Comparison of ENCODE assay signal across 8 cellular contexts in genomic region chr2:33033524-33034150, GRCh38.
DNase-seq lines count a peak whose midpoint lies in the region; ATAC-seq and TF ChIP-seq lines count a peak whose summit lies in the region.

No MANE protein-coding gene starts in this region.

- no peaks in the 10 kb centered on the region for H3K36me3 Mint-ChIP-seq in natural killer cell

- peaks cover 0 to 6% of the 10 kb centered on the region in 2 donors for H3K27me3 Mint-ChIP-seq in natural killer cell (ENCODE audit: low read depth in 2 of 2)

- TF ChIP-seq CTCF in DND-41 (IDR thresholded peaks at IDR 0.05; ENCODE audit: borderline replicate concordance, extremely low read depth, low read length, poor library complexity, severe bottlenecking) (peak; percentile 57), cardiac fibroblast (IDR thresholded peaks at IDR 0.05; ENCODE audit: low read depth, low read length) (peak; percentile 50), natural killer cell (IDR thresholded peaks at IDR 0.05) (no peak)

- no peak overlapping the region for H2AFZ ChIP-seq in DND-41 (ENCODE audit: low read depth, low read length)

- H3K9ac ChIP-seq in DND-41 (ENCODE audit: low read depth, low read length), result no peak overlapping the region

- H3K36me3 ChIP-seq in DND-41 (ENCODE audit: insufficient read depth, low read length), result no peaks in the 10 kb centered on the region

- peak; percentile 53; the same call in 1 of the 3 replicates for ATAC-seq in DND-41 (ENCODE audit: insufficient read depth, low read depth)
- ATAC-seq in natural killer cell, result no peak

- H3K9me3 ChIP-seq in DND-41 (ENCODE audit: insufficient read depth, low read length, severe bottlenecking), result no peaks in the 10 kb centered on the region

- intact Hi-C loops in natural killer cell (cut with micrococcal nuclease), result no loop called here

- H3K4me2 ChIP-seq in DND-41 (ENCODE audit: insufficient read depth, low read length), result no peak overlapping the region

- no peaks in the 10 kb centered on the region for H3K9me3 Mint-ChIP-seq in natural killer cell

- DNase-seq in DND-41, result no peak
- peak; percentile 70 for DNase-seq in NCI-H2107 treated with DMSO at 0.1 percent for 48 hours (lab: John Stamatoyannopoulos, UW; ENCODE audit: unreplicated experiment)
- DNase-seq in cardiac fibroblast (ENCODE audit: low read depth in 2 of 2), result peak; percentile 75 to 77
- peak; percentile 74 for DNase-seq in medulla oblongata (ENCODE audit: extremely low spot score)
- no peak for DNase-seq in NCI-H2081 (lab: John Stamatoyannopoulos, UW)
- DNase-seq in T-helper 1 cell, result no peak
- DNase-seq in activated T-cell treated with anti-CD3 and anti-CD28 coated beads, Interleukin-2, amount 50 U/mL, for 1 hour, result no peak
- no peak for DNase-seq in natural killer cell

- H3K27ac ChIP-seq in DND-41 (ENCODE audit: low read length), result no peak overlapping the region

- H3K4me1 ChIP-seq in DND-41 (ENCODE audit: insufficient read depth, low read length), result no peaks in the 10 kb centered on the region

- no peaks in the 10 kb centered on the region for H3K27me3 ChIP-seq in DND-41 (ENCODE audit: insufficient read depth, low read length, poor library complexity)

- no peaks in the 10 kb centered on the region for H3K4me1 Mint-ChIP-seq in natural killer cell

- H4K20me1 ChIP-seq in DND-41 (ENCODE audit: insufficient read depth, low read length), result no peaks in the 10 kb centered on the region

- H3K27ac Mint-ChIP-seq in natural killer cell, result no peak overlapping the region

- no peak overlapping the region for H3K4me3 Mint-ChIP-seq in natural killer cell

- H3K4me3 ChIP-seq in DND-41 (ENCODE audit: low read depth in 1 of 2, low read length in 2 of 2), result no peak overlapping the region
- no peak overlapping the region for H3K4me3 ChIP-seq in cardiac fibroblast (replicated peaks in 1 of 2; ENCODE audit: low read depth in 2 of 2, low read length in 2 of 2)

- no peaks in the 10 kb centered on the region for H3K79me2 ChIP-seq in DND-41 (ENCODE audit: insufficient read depth, low read length)

Comparison
In these comparisons a context has a peak if more than half of its experiments do, and no peak if none do; other contexts are left out.
1. DNase-seq: peak in NCI-H2107 treated with DMSO at 0.1 percent for 48 hours (single experiment), cardiac fibroblast (2 of 2) and medulla oblongata (single experiment); none in DND-41 (single experiment), NCI-H2081 (0 of 2), T-helper 1 cell (0 of 5), activated T-cell treated with anti-CD3 and anti-CD28 coated beads, Interleukin-2, amount 50 U/mL, for 1 hour (single experiment) and natural killer cell (single experiment).